Comparison of ENCODE assay signal across 9 cellular contexts in genomic region chr4:54236316-54236715, GRCh38. TPM values are rescaled to one million over a fixed set of nuclear protein-coding genes. Genes with fewer than 3 reads are reported as not detected.
DNase-seq lines count a peak whose midpoint lies in the region; ATAC-seq, FAIRE-seq and TF ChIP-seq lines count a peak whose summit lies in the region.
"Not testable (repeated sequence)": the region's sequence is repeated elsewhere in the genome, so short reads cannot be mapped to it uniquely, and the experiment has no call there.
"Had no signal": no experiment of that assay in that cellular context is flagged by ENCODE, and none has a peak within 500 bp of the region (broad histone marks: within the 10 kb centered on the region; RNA-seq: fewer than 3 reads in every experiment).

No MANE protein-coding gene starts in this region.

- H3K9me3 Mint-ChIP-seq in astrocyte (ENCODE audit: unreplicated experiment): not testable (repeated sequence)

- H4K8ac ChIP-seq in IMR-90 (ENCODE audit: low read depth in 2 of 2, low read length in 2 of 2); trophoblast cell (ENCODE audit: low read depth, low read length): not testable (repeated sequence)

- not testable (repeated sequence) for H4K91ac ChIP-seq in IMR-90 (ENCODE audit: insufficient read depth, low read depth, low read length); trophoblast cell (ENCODE audit: low read depth, low read length)

- peaks cover 83% of the 10 kb centered on the region for H4K20me1 ChIP-seq in IMR-90 (ENCODE audit: insufficient read depth, low read length)
- H4K20me1 ChIP-seq in astrocyte (ENCODE audit: insufficient read depth, low read length): peaks cover 28% of the 10 kb centered on the region
- H4K20me1 ChIP-seq in fibroblast of lung (ENCODE audit: control insufficient read depth, extremely low read depth, insufficient read depth, low read length): not testable (repeated sequence)

- H3K4me2 ChIP-seq in IMR-90 (ENCODE audit: low read depth, low read length): peak overlapping the region; percentile 68; the same call in 1 of the 2 replicates
- not testable (repeated sequence) for H3K4me2 ChIP-seq in astrocyte (ENCODE audit: low read length); trophoblast cell (ENCODE audit: low read length)
- peak overlapping the region; percentile 66 for H3K4me2 ChIP-seq in fibroblast of lung (ENCODE audit: extremely low read depth, insufficient read depth, low read length)

- H3K23ac ChIP-seq in IMR-90 (ENCODE audit: low read depth, low read length); trophoblast cell (ENCODE audit: low read length): not testable (repeated sequence)

- H2BK20ac ChIP-seq in IMR-90 (ENCODE audit: low read depth, low read length): not testable (repeated sequence)

- ATAC-seq in IMR-90 (ENCODE audit: low read depth): not testable (repeated sequence)

- DNase-seq in AG04450 (ENCODE audit: low read depth, low spot score); IMR-90; astrocyte (ENCODE audit: low read depth); fibroblast of lung (ENCODE audit: low read depth in 2 of 2); fibroblast of villous mesenchyme (ENCODE audit: low read depth): not testable (repeated sequence)
- peak; percentile 17 for DNase-seq in islet precursor cell
- peak; percentile 57 to 74 for DNase-seq in trophoblast cell

- H3K27ac ChIP-seq in AG04450 (ENCODE audit: low read depth, low read length); IMR-90 (ENCODE audit: insufficient read depth, low read length); astrocyte (ENCODE audit: low read depth, low read length); fibroblast of lung (ENCODE audit: insufficient read depth, low read length); trophoblast cell (ENCODE audit: low read depth, low read length): not testable (repeated sequence)

- dilution Hi-C loops in IMR-90 (cut with HindIII; ENCODE audit: low sequenced_read_pairs, unreplicated experiment): not testable (repeated sequence)

- H2BK15ac ChIP-seq in IMR-90 (ENCODE audit: low read depth, low read length): not testable (repeated sequence)

- not testable (repeated sequence) for H3K9ac ChIP-seq in IMR-90 (ENCODE audit: low read depth, low read length); astrocyte (ENCODE audit: low read length); fibroblast of lung (ENCODE audit: insufficient read depth, low read length); trophoblast cell (ENCODE audit: low read length)

- not testable (repeated sequence) for TF ChIP-seq RAD21 in IMR-90 (IDR thresholded peaks at IDR 0.05; ENCODE audit: low read length)

- not testable (repeated sequence) for H3K9me1 ChIP-seq in IMR-90 (ENCODE audit: insufficient read depth, low read length)

- not testable (repeated sequence) for TF ChIP-seq CTCF in AG04450 (IDR thresholded peaks at IDR 0.05; ENCODE audit: low read depth, low read length); IMR-90 (conservative IDR thresholded peaks at IDR 0.05; ENCODE audit: low read depth, low read length); astrocyte (IDR thresholded peaks at IDR 0.05; ENCODE audit: insufficient read depth, low read depth, low read length); fibroblast of lung (conservative IDR thresholded peaks at IDR 0.05 in 1 of 2, IDR thresholded peaks at IDR 0.05 in 1 of 2; ENCODE audit: low read depth in 1 of 2, low read length in 2 of 2); fibroblast of villous mesenchyme (IDR thresholded peaks at IDR 0.05; ENCODE audit: insufficient read depth, low read depth, low read length)

- not testable (repeated sequence) for H3K4ac ChIP-seq in IMR-90 (ENCODE audit: low read depth, low read length); trophoblast cell (ENCODE audit: low read depth, low read length)

- H3K4me3 Mint-ChIP-seq in astrocyte (ENCODE audit: unreplicated experiment): not testable (repeated sequence)

- not testable (repeated sequence) for TF ChIP-seq POLR2A in IMR-90 (IDR thresholded peaks at IDR 0.05; ENCODE audit: low read depth, low read length)

- H3K18ac ChIP-seq in IMR-90 (ENCODE audit: low read depth, low read length); trophoblast cell (ENCODE audit: low read length): not testable (repeated sequence)

- 73% methylated on average over 4 of the region's 7 CpGs; no CpG with 5 or more reads in 1 of the 2 experiments for WGBS in IMR-90 (ENCODE audit: extremely low coverage in 2 of 2, insufficient read length in 1 of 2), 2 experiments
- WGBS in trophoblast cell (ENCODE audit: extremely low coverage, insufficient coverage, insufficient read length): no CpG with 5 or more reads among the region's 7 CpGs

- H3K79me1 ChIP-seq in IMR-90 (ENCODE audit: low read depth in 1 of 2, low read length in 2 of 2) (peaks cover 24 to 69% of the 10 kb centered on the region in 2 experiments), trophoblast cell (ENCODE audit: low read length) (peaks cover 11% of the 10 kb centered on the region)

- not testable (repeated sequence) for BruUV-seq in IMR-90 (replicated peaks; lab: Mats Ljungman, UMichigan)

- H4K12ac ChIP-seq in trophoblast cell (ENCODE audit: low read depth, low read length): not testable (repeated sequence)

- H2BK120ac ChIP-seq in IMR-90 (ENCODE audit: low read depth, low read length); trophoblast cell (ENCODE audit: insufficient read depth, low read length, poor library complexity): not testable (repeated sequence)

- H3K36me3 ChIP-seq in IMR-90 (ENCODE audit: control insufficient read depth, insufficient read depth, low read length): peaks cover 40% of the 10 kb centered on the region
- H3K36me3 ChIP-seq in astrocyte (ENCODE audit: insufficient read depth, low read length); fibroblast of lung (ENCODE audit: control insufficient read depth, insufficient read depth, low read length); trophoblast cell (ENCODE audit: control insufficient read depth in 1 of 2, insufficient read depth in 2 of 2, low read length in 2 of 2): not testable (repeated sequence)

- not testable (repeated sequence) for H2BK5ac ChIP-seq in IMR-90 (ENCODE audit: low read depth, low read length, poor library complexity, severe bottlenecking); trophoblast cell (ENCODE audit: low read depth, low read length, poor library complexity)

- not testable (repeated sequence) for H2AK5ac ChIP-seq in IMR-90 (ENCODE audit: low read depth, low read length); trophoblast cell (ENCODE audit: low read length)

- not testable (repeated sequence) for H2AK9ac ChIP-seq in IMR-90 (replicated peaks; ENCODE audit: low read depth, low read length, poor library complexity)

- H3K4me1 ChIP-seq in IMR-90 (ENCODE audit: control insufficient read depth, insufficient read depth, low read length); fibroblast of lung (ENCODE audit: control insufficient read depth, extremely low read depth, insufficient read depth, low read length): not testable (repeated sequence)
- peaks cover 23% of the 10 kb centered on the region for H3K4me1 ChIP-seq in astrocyte (ENCODE audit: insufficient read depth, low read length)
- H3K4me1 ChIP-seq in trophoblast cell (ENCODE audit: control insufficient read depth in 1 of 2, insufficient read depth in 2 of 2, low read length in 2 of 2): peaks cover 0 to 19% of the 10 kb centered on the region in 2 experiments

- peak; percentile 17 for FAIRE-seq in astrocyte (lab: Jason Lieb, UNC)

- H3K36me3 Mint-ChIP-seq in astrocyte (ENCODE audit: low read depth, unreplicated experiment): not testable (repeated sequence)

- H3K4me3 ChIP-seq in AG04450 (ENCODE audit: low read depth, low read length) (peak overlapping the region; percentile 41), fibroblast of lung (replicated peaks in 1 of 4; ENCODE audit: control extremely low read depth in 1 of 4, insufficient read depth in 1 of 4, low read depth in 3 of 4, low read length in 4 of 4) (peak overlapping the region in 2 of 4 experiments; percentile 5 to 96), fibroblast of villous mesenchyme (ENCODE audit: low read depth, low read length) (peak overlapping the region; percentile 79)
- H3K4me3 ChIP-seq in IMR-90 (ENCODE audit: insufficient read depth, low read depth, low read length); astrocyte (ENCODE audit: insufficient read depth, low read depth, low read length); trophoblast cell (ENCODE audit: low read depth, low read length): not testable (repeated sequence)

- H2AFZ ChIP-seq in IMR-90 (replicated peaks; ENCODE audit: low read length, poor library complexity); astrocyte (ENCODE audit: low read depth, low read length); fibroblast of lung (ENCODE audit: low read length); trophoblast cell (ENCODE audit: insufficient read depth, low read length, poor library complexity): not testable (repeated sequence)

- H2BK12ac ChIP-seq in trophoblast cell (ENCODE audit: low read length): not testable (repeated sequence)

- POLR2A ChIA-PET in AG04450 (lab: Yijun Ruan, JAX): not testable (repeated sequence)
- POLR2A ChIA-PET in IMR-90 (lab: Charles Lee; ENCODE audit: unreplicated experiment): interaction anchor here (0.6 kb wide), 2 partner anchors 309 to 1223 kb away, joined by 4 to 6 read pairs; no protein-coding TSS in a partner anchor

- CTCF ChIA-PET in AG04450 (lab: Charles Lee): interaction anchor here (3.7 kb wide), 1 partner anchor 530 kb away, joined by 23 read pairs; no protein-coding TSS in a partner anchor
- CTCF ChIA-PET in IMR-90 (lab: Yijun Ruan, JAX): not testable (repeated sequence)

- H3K27me3 Mint-ChIP-seq in astrocyte (ENCODE audit: low read depth, unreplicated experiment): peaks cover 19% of the 10 kb centered on the region

- intact Hi-C loops in IMR-90 (cut with micrococcal nuclease): loop anchor here (10.0 kb wide), 1 partner anchor 1582 kb away; the partner anchor contains the start of gene USP46

- not testable (repeated sequence) for H4K5ac ChIP-seq in IMR-90 (ENCODE audit: low read depth, low read length)

- not testable (repeated sequence) for H3K27ac Mint-ChIP-seq in astrocyte (ENCODE audit: unreplicated experiment)

- not testable (repeated sequence) for H3K56ac ChIP-seq in IMR-90 (ENCODE audit: extremely low read depth, insufficient read depth, low read length)

- peaks cover 21% of the 10 kb centered on the region for H3K9me3 ChIP-seq in AG04450 (ENCODE audit: control insufficient read depth, insufficient read depth, low read length)
- H3K9me3 ChIP-seq in IMR-90 (ENCODE audit: control insufficient read depth, insufficient read depth, low read length); astrocyte (ENCODE audit: insufficient read depth, low read depth, low read length); fibroblast of lung (ENCODE audit: control insufficient read depth, insufficient read depth, low read depth, low read length); trophoblast cell (ENCODE audit: insufficient read depth, low read depth, low read length): not testable (repeated sequence)

- H3K27me3 ChIP-seq in AG04450 (ENCODE audit: control insufficient read depth, insufficient read depth, low read length); IMR-90 (ENCODE audit: control insufficient read depth, insufficient read depth, low read length); astrocyte (ENCODE audit: insufficient read depth, low read length); fibroblast of lung (ENCODE audit: control insufficient read depth, insufficient read depth, low read length); trophoblast cell (ENCODE audit: insufficient read depth, low read length): not testable (repeated sequence)

- in situ Hi-C loops in IMR-90 (cut with MboI; ENCODE audit: low sequenced_read_pairs): loop anchor here (5.0 to 25.0 kb wide), 2 partner anchors 1039 to 1699 kb away; no protein-coding TSS in a partner anchor

- not testable (repeated sequence) for H3K14ac ChIP-seq in IMR-90 (replicated peaks; ENCODE audit: low read depth, low read length); trophoblast cell (ENCODE audit: low read length)

- H3K4me1 Mint-ChIP-seq in astrocyte (ENCODE audit: low read depth, unreplicated experiment): not testable (repeated sequence)

- H3K79me2 ChIP-seq in astrocyte (ENCODE audit: insufficient read depth, low read length) (peaks cover 83% of the 10 kb centered on the region), fibroblast of lung (ENCODE audit: control insufficient read depth, insufficient read depth, low read length) (peaks cover 99% of the 10 kb centered on the region)
- H3K79me2 ChIP-seq in trophoblast cell (ENCODE audit: control insufficient read depth, insufficient read depth, low read length, poor library complexity): not testable (repeated sequence)

RNA-seq across cellular contexts. Expression of gene PDGFRA, which starts 7.2 kb away (rescaled TPM):
- polyA plus RNA-seq in AG04450 (2011; rRNA removed): 380 and 464 TPM in 2 replicates
- 547 and 747 TPM in 2 replicates for polyA minus RNA-seq in AG04450 (2011; rRNA and poly(A)+ RNA removed)
- 157 and 168 TPM in 2 replicates for total RNA-seq in IMR-90 (2012; rRNA removed)
- polyA plus RNA-seq in IMR-90 (2012; rRNA removed): 50.0 and 60.8 TPM in 2 replicates
- 17.1 and 26.5 TPM in 2 replicates for polyA plus RNA-seq in IMR-90 (2012; cell fraction: cytosol; rRNA removed)
- polyA plus RNA-seq in IMR-90 (2012; cell fraction: nucleus; rRNA removed; ENCODE audit: low replicate concordance): 16.4 and 107 TPM in 2 replicates
- total RNA-seq in astrocyte: 9.2 and 12.6 TPM in 2 replicates
- 350 and 363 TPM in 2 replicates for total RNA-seq in fibroblast of lung
- polyA plus RNA-seq in fibroblast of lung: 284 and 342 TPM in 2 replicates
- 148 and 177 TPM in 2 replicates for polyA plus RNA-seq in fibroblast of lung (2012)
- polyA minus RNA-seq in fibroblast of lung (ENCODE audit: low replicate concordance): 184 and 245 TPM in 2 replicates
- 208 and 295 TPM in 2 replicates for total RNA-seq in fibroblast of villous mesenchyme
- polyA plus RNA-seq in trophoblast cell (2013): 16.1 and 18.0 TPM in 2 replicates
- total RNA-seq: CD4-positive, alpha-beta T cell; HT-29 had no signal

Comparison
In these comparisons a context has a peak if more than half of its experiments do, and no peak if none do; other contexts are left out.
1. RNA of gene PDGFRA, which starts 7.2 kb away (total RNA-seq): 350 to 363 TPM in fibroblast of lung, 208 to 295 TPM in fibroblast of villous mesenchyme and 157 to 168 TPM in IMR-90; 9.2 to 12.6 TPM in astrocyte; every median in the first group is over 10 times any median in the second.